Comparison of ENCODE assay signal across 8 cellular contexts in the genomic region with DNA sequence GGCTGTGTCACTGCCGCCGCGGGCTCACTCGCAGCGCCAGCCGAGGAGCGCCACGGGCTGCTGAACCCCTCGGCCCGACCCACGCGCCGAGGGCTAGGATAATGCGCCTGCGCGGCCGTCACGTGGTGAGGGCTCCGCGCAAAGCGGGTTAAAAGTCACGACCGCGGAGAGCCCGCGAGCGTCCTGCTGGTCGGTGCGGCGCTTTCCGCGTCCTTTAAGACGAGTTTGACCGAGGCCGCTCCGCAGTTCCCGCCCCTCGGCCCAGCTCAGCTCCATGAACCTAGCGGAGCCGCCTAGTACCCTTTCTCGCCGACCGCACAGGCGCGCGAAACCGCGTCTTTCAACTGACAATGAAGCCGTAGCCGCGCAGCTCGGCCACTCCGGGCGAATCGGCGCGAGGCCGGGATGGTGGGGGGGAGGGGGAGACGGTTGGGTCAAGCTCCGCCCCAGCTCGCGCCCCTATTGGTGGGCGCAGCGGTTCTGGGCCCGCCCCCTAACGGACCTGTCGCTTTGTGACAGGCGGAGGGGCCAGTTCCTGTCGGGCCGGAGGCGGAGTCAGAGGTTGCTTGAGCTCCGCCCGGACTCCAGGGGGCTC. TPM values are rescaled to one million over a fixed set of nuclear protein-coding genes. Genes with fewer than 3 reads are reported as not detected.
DNase-seq lines count a peak whose midpoint lies in the region; ATAC-seq, FAIRE-seq and TF ChIP-seq lines count a peak whose summit lies in the region.

No MANE protein-coding gene starts in this region.

- H3K4me2 ChIP-seq in DND-41 (ENCODE audit: insufficient read depth, low read length) (peak overlapping the region; percentile 78), GM23248 (ENCODE audit: unreplicated experiment) (peak overlapping the region; percentile 97), Karpas-422 (ENCODE audit: low read depth, low read length, poor library complexity, severe bottlenecking) (peak overlapping the region; percentile 89)

- H4K20me1 ChIP-seq in DND-41 (ENCODE audit: insufficient read depth, low read length) (peaks cover 33% of the 10 kb centered on the region), GM23248 (ENCODE audit: insufficient read depth) (no peaks in the 10 kb centered on the region), Karpas-422 (ENCODE audit: insufficient read depth, low read depth, low read length) (peaks cover 16% of the 10 kb centered on the region)

- TF ChIP-seq CTCF in DND-41 (IDR thresholded peaks at IDR 0.05; ENCODE audit: borderline replicate concordance, extremely low read depth, low read length, poor library complexity, severe bottlenecking), result peak; percentile 8
- TF ChIP-seq CTCF in esophagus squamous epithelium (IDR thresholded peaks at IDR 0.05), result peak in 2 of 6 experiments; percentile 5 to 27

- H3K4me1 ChIP-seq in DND-41 (ENCODE audit: insufficient read depth, low read length), result peaks cover 33% of the 10 kb centered on the region
- H3K4me1 ChIP-seq in GM23248 (ENCODE audit: insufficient read depth), result peaks cover 30% of the 10 kb centered on the region
- peaks cover 41% of the 10 kb centered on the region for H3K4me1 ChIP-seq in Karpas-422 (ENCODE audit: low read length)
- H3K4me1 ChIP-seq in esophagus squamous epithelium, result peaks cover 7 to 46% (median 23%) of the 10 kb centered on the region in 3 donors

- H2AFZ ChIP-seq in DND-41 (ENCODE audit: low read depth, low read length) (peak overlapping the region; percentile 73), GM23248 (peak overlapping the region; percentile 89), Karpas-422 (ENCODE audit: low read length) (peak overlapping the region; percentile 29; the same call in 1 of the 2 replicates)

- peak; percentile 80 for FAIRE-seq in RCC 7860 (lab: Jason Lieb, UNC)

- H3K27me3 Mint-ChIP-seq in activated T-helper 1 cell treated with anti-CD3 and anti-CD28 coated beads, Interleukin-12 subunit alpha, Interleukin-12 subunit beta, Interleukin-2, Interleukin-4 antibody, amounts not matched to agents 30 ng/mL and 10 ng/mL and 1 ng/mL, durations not matched to agents 14 hours and 24 hours and 36 hours (ENCODE audit: insufficient read depth), result no peaks in the 10 kb centered on the region

- H3F3A ChIP-seq in GM23248 (ENCODE audit: insufficient read depth), result peaks cover 10% of the 10 kb centered on the region

- in situ Hi-C loops in GM23248 (cut with MboI), result no loop called here

- H3K79me2 ChIP-seq in DND-41 (ENCODE audit: insufficient read depth, low read length), result peaks cover 69% of the 10 kb centered on the region
- H3K79me2 ChIP-seq in GM23248 (ENCODE audit: insufficient read depth), result peaks cover 41% of the 10 kb centered on the region
- H3K79me2 ChIP-seq in Karpas-422 (ENCODE audit: low read length), result peaks cover 41% of the 10 kb centered on the region

- H3K9me3 Mint-ChIP-seq in activated T-helper 1 cell treated with anti-CD3 and anti-CD28 coated beads, Interleukin-12 subunit alpha, Interleukin-12 subunit beta, Interleukin-2, Interleukin-4 antibody, amounts not matched to agents 30 ng/mL and 10 ng/mL and 1 ng/mL, durations not matched to agents 14 hours and 24 hours and 36 hours, result no peaks in the 10 kb centered on the region

- peak overlapping the region; percentile 99 for H3K27ac Mint-ChIP-seq in activated T-helper 1 cell treated with anti-CD3 and anti-CD28 coated beads, Interleukin-12 subunit alpha, Interleukin-12 subunit beta, Interleukin-2, Interleukin-4 antibody, amounts not matched to agents 30 ng/mL and 10 ng/mL and 1 ng/mL, durations not matched to agents 14 hours and 24 hours and 36 hours

- peak in 3 of 4 donors; percentile 8 to 91 (median 59) for TF ChIP-seq POLR2A in esophagus squamous epithelium (IDR thresholded peaks at IDR 0.05)

- H3K27ac ChIP-seq in DND-41 (ENCODE audit: low read length) (peak overlapping the region; percentile 99), GM23248 (peak overlapping the region; percentile 96), Karpas-422 (ENCODE audit: low read length) (peak overlapping the region; percentile 89), esophagus squamous epithelium (peak overlapping the region; percentile 85 to 99 (median 96))

- no peaks in the 10 kb centered on the region for H3K9me2 ChIP-seq in GM23248 (ENCODE audit: insufficient read depth)
- no peaks in the 10 kb centered on the region for H3K9me2 ChIP-seq in Karpas-422 (replicated peaks; ENCODE audit: insufficient read depth, low read length)

- peak; percentile 77 for ATAC-seq in DND-41 (ENCODE audit: insufficient read depth, low read depth)

- H3K4me3 ChIP-seq in DND-41 (ENCODE audit: low read depth in 1 of 2, low read length in 2 of 2), result peak overlapping the region; percentile 61 to 68
- peak overlapping the region; percentile 98 for H3K4me3 ChIP-seq in GM23248
- peak overlapping the region; percentile 88 for H3K4me3 ChIP-seq in Karpas-422 (ENCODE audit: low read length)
- peak overlapping the region; percentile 84 to 97 (median 93) for H3K4me3 ChIP-seq in esophagus squamous epithelium

- H3K27me3 ChIP-seq in DND-41 (ENCODE audit: insufficient read depth, low read length, poor library complexity) (no peaks in the 10 kb centered on the region), GM23248 (replicated peaks; ENCODE audit: insufficient read depth) (no peaks in the 10 kb centered on the region), Karpas-422 (ENCODE audit: low read length) (0 out of 2 replicates have a peak, but pooled peaks cover 3% of the 10 kb centered on the region), esophagus squamous epithelium (no peaks in the 10 kb centered on the region)

- 0 to 1% methylated on average over 54 to 64 of the region's 73 CpGs for WGBS in GM23248 (ENCODE audit: low coverage in 1 of 2, low lambda C conversion rate in 2 of 2, missing lambda C conversion rate in 2 of 2), 2 experiments
- 0% methylated on average over 4 of the region's 73 CpGs; no CpG with 5 or more reads in 1 of the 2 donors for WGBS in esophagus squamous epithelium, 2 donors

- H3K9ac ChIP-seq in DND-41 (ENCODE audit: low read depth, low read length), result peak overlapping the region; percentile 94
- H3K9ac ChIP-seq in GM23248, result peak overlapping the region; percentile 89
- peak overlapping the region; percentile 91 for H3K9ac ChIP-seq in Karpas-422 (ENCODE audit: low read length)

- DNase-seq in DND-41 (peak; percentile 99), GM23248 (peak; percentile 100), Karpas-422 (peak; percentile 99), RCC 7860 (ENCODE audit: low spot score) (peak; percentile 94), esophagus squamous epithelium (lab: John Stamatoyannopoulos, UW) (peak; percentile 94), myocyte (ENCODE audit: low read depth) (peak; percentile 99)
- peak; percentile 98 for DNase-seq in activated T-helper 1 cell treated with anti-CD3 and anti-CD28 coated beads, Interleukin-12 subunit alpha, Interleukin-12 subunit beta, Interleukin-2, Interleukin-4 antibody, amounts not matched to agents 30 ng/mL and 10 ng/mL and 1 ng/mL, durations not matched to agents 14 hours and 24 hours and 36 hours (ENCODE audit: low spot score)
- peak; percentile 97 to 99 for DNase-seq in stimulated activated CD8-positive, alpha-beta memory T cell treated with anti-CD3 and anti-CD28 coated beads, Interleukin-7, amount 100 ng/mL, for 4 hours (ENCODE audit: low read depth in 2 of 2)

- H3K4me1 Mint-ChIP-seq in activated T-helper 1 cell treated with anti-CD3 and anti-CD28 coated beads, Interleukin-12 subunit alpha, Interleukin-12 subunit beta, Interleukin-2, Interleukin-4 antibody, amounts not matched to agents 30 ng/mL and 10 ng/mL and 1 ng/mL, durations not matched to agents 14 hours and 24 hours and 36 hours (ENCODE audit: low read depth), result peaks cover 21% of the 10 kb centered on the region

- no peak overlapping the region for H3K4me3 Mint-ChIP-seq in activated T-helper 1 cell treated with anti-CD3 and anti-CD28 coated beads, Interleukin-12 subunit alpha, Interleukin-12 subunit beta, Interleukin-2, Interleukin-4 antibody, amounts not matched to agents 30 ng/mL and 10 ng/mL and 1 ng/mL, durations not matched to agents 14 hours and 24 hours and 36 hours

- H3K9me3 ChIP-seq in DND-41 (ENCODE audit: insufficient read depth, low read length, severe bottlenecking), result no peaks in the 10 kb centered on the region
- no peaks in the 10 kb centered on the region for H3K9me3 ChIP-seq in GM23248 (ENCODE audit: low read depth)
- H3K9me3 ChIP-seq in Karpas-422 (ENCODE audit: low read length), result no peaks in the 10 kb centered on the region
- no peaks in the 10 kb centered on the region for H3K9me3 ChIP-seq in esophagus squamous epithelium

- H3K36me3 ChIP-seq in DND-41 (ENCODE audit: insufficient read depth, low read length) (peaks cover 22% of the 10 kb centered on the region), GM23248 (ENCODE audit: low read depth) (no peaks in the 10 kb centered on the region), Karpas-422 (ENCODE audit: insufficient read depth, low read length) (no peaks in the 10 kb centered on the region; the same call in 1 of the 2 replicates), esophagus squamous epithelium (no peaks in the 10 kb centered on the region)

- H3K36me3 Mint-ChIP-seq in activated T-helper 1 cell treated with anti-CD3 and anti-CD28 coated beads, Interleukin-12 subunit alpha, Interleukin-12 subunit beta, Interleukin-2, Interleukin-4 antibody, amounts not matched to agents 30 ng/mL and 10 ng/mL and 1 ng/mL, durations not matched to agents 14 hours and 24 hours and 36 hours (ENCODE audit: low read depth), result peaks cover 10% of the 10 kb centered on the region

- intact Hi-C loops in activated T-helper 1 cell treated with anti-CD3 and anti-CD28 coated beads, Interleukin-12 subunit alpha, Interleukin-12 subunit beta, Interleukin-2, Interleukin-4 antibody, amounts not matched to agents 30 ng/mL and 10 ng/mL and 1 ng/mL, durations not matched to agents 14 hours and 24 hours and 36 hours (cut with micrococcal nuclease), result loop anchor here (1.0 to 10.0 kb wide), 19 partner anchors 59 to 1909 kb away; a partner anchor contains a TSS
- intact Hi-C loops in esophagus squamous epithelium (cut with DNase I), result no loop called here

RNA-seq across cellular contexts. Expression of a gene that starts 0.6 kb away (rescaled TPM):
- 174 and 234 TPM in 2 replicates for total RNA-seq in GM23248 (2014; rRNA removed; shearing (Covaris generic))
- polyA plus RNA-seq in GM23248 (2016; fragmentation: Nextera tagmentation; extraction: Ambion mirVana), result 80.7 and 81.5 TPM in 2 replicates
- 124 and 198 TPM in 2 replicates for total RNA-seq in Karpas-422 (2014; rRNA removed; shearing (Covaris generic); ENCODE audit: low replicate concordance)
- 140 and 147 TPM in 2 replicates for total RNA-seq in activated T-helper 1 cell treated with anti-CD3 and anti-CD28 coated beads, Interleukin-12 subunit alpha, Interleukin-12 subunit beta, Interleukin-2, Interleukin-4 antibody, amounts not matched to agents 30 ng/mL and 10 ng/mL and 1 ng/mL, durations not matched to agents 14 hours and 24 hours and 36 hours
- total RNA-seq in esophagus squamous epithelium (100 to 1,000 TPM in 2 of 4 donors, 10 to 100 TPM in 2; 82.1 to 123 (median 93.5) TPM), myocyte (131 and 154 TPM in 2 replicates)
- polyA plus RNA-seq in myocyte (2012), result 64.6 TPM

Comparison
In these comparisons a context has a peak if more than half of its experiments do, and no peak if none do; other contexts are left out.
1. Peak in every context shown above with its lines: DNase-seq, ATAC-seq, H3K4me3 ChIP-seq and H3K27ac ChIP-seq.
2. H2AFZ ChIP-seq: peak in every context shown above with its lines; median percentile 89 in GM23248; 73 in DND-41; 29 in Karpas-422.